ENCODE assay signal across 1 cellular context in genomic region chr11:64923151-64923661, GRCh38.
TF ChIP-seq lines count a peak whose summit lies in the region.

No MANE protein-coding gene starts in this region.

TF ChIP-seq in neural cell, 6 proteins besides CTCF, POLR2A, EP300 and RAD21 (continued from another document):
- TF ChIP-seq EZH2 (IDR thresholded peaks at IDR 0.05; ENCODE audit: borderline replicate concordance, insufficient read depth, low read length, poor library complexity, severe bottlenecking) (no peak), REST (IDR thresholded peaks at IDR 0.05; ENCODE audit: borderline replicate concordance) (no peak)
